10 cellular contexts compared by ENCODE assay signal in genomic region chr2:10720983-10721343, GRCh38. TPM values are rescaled to one million over a fixed set of nuclear protein-coding genes. Genes with fewer than 3 reads are reported as not detected.
A peak's percentile ranks its signal among the peaks of the same experiment; 100 is the strongest.
DNase-seq lines count a peak whose midpoint lies in the region; ATAC-seq and TF ChIP-seq lines count a peak whose summit lies in the region.
"Had no signal": no experiment of that assay in that cellular context is flagged by ENCODE, and none has a peak within 500 bp of the region (broad histone marks: within the 10 kb centered on the region; RNA-seq: fewer than 3 reads in every experiment).

No MANE protein-coding gene starts in this region.

- H3K9me3 ChIP-seq in left ventricle myocardium inferior (replicated peaks) (no peaks in the 10 kb centered on the region), right atrium auricular region (no peaks in the 10 kb centered on the region), Panc1 (ENCODE audit: control insufficient read depth, insufficient read depth, low read depth, low read length) (no peaks in the 10 kb centered on the region)

- H3K27me3 ChIP-seq in left ventricle myocardium inferior (ENCODE audit: low read depth) (peaks cover 77% of the 10 kb centered on the region), right atrium auricular region (peaks cover 15 to 24% of the 10 kb centered on the region in 2 donors), Panc1 (ENCODE audit: control insufficient read depth, insufficient read depth, low read length) (peaks cover 29% of the 10 kb centered on the region)

- H3K4me1 ChIP-seq in left ventricle myocardium inferior (peaks cover 15% of the 10 kb centered on the region), right atrium auricular region (peaks cover 0 to 20% of the 10 kb centered on the region in 2 donors), Panc1 (ENCODE audit: control insufficient read depth, insufficient read depth, low read length) (peaks cover 5% of the 10 kb centered on the region)

- BruUV-seq in Panc1 (replicated peaks; lab: Mats Ljungman, UMichigan) = no TSS peak

- H3K4me3 ChIP-seq in left ventricle myocardium inferior (peak overlapping the region; percentile 64), right atrium auricular region (peak overlapping the region in 1 of 2 donors; percentile 51), Panc1 (ENCODE audit: low read depth in 2 of 2, low read length in 2 of 2) (peak overlapping the region; percentile 31 to 38)

- POLR2A ChIA-PET in Panc1 (lab: Charles Lee) = no interaction called here

- ATAC-seq in Panc1 (no peak), GM21367 (IDR thresholded peaks at IDR 0.05; ENCODE audit: unreplicated experiment) (no peak)

- TF ChIP-seq CTCF in left ventricle myocardium inferior (IDR thresholded peaks at IDR 0.05; ENCODE audit: borderline replicate concordance) (no peak), right atrium auricular region (IDR thresholded peaks at IDR 0.05) (no peak), Panc1 (IDR thresholded peaks at IDR 0.05) (no peak)

- in situ Hi-C loops in Panc1 (cut with HindIII; ENCODE audit: low pct_unique_long_range_greater_than_20kb, low sequenced_read_pairs) = no loop called here

- CTCF ChIA-PET in Panc1 (lab: Charles Lee) = interaction anchor here (0.5 kb wide), 1 partner anchor 85 kb away, joined by 5 read pairs; no protein-coding TSS in a partner anchor

- DNase-seq in left ventricle myocardium inferior = no peak
- no peak for DNase-seq in right atrium auricular region (ENCODE audit: low spot score)
- no peak for DNase-seq in Panc1 (ENCODE audit: low read depth, low spot score)
- DNase-seq in left kidney (ENCODE audit: low read depth, low spot score) = peak; percentile 26
- no peak for DNase-seq in activated CD8-positive, alpha-beta memory T cell treated with anti-CD3 and anti-CD28 coated beads, Interleukin-2, amount 50 U/mL, for 48 hours
- DNase-seq in NCI-H1694 treated with DMSO at 0.1 percent for 48 hours (lab: John Stamatoyannopoulos, UW) = no peak
- DNase-seq in occipital lobe (lab: John Stamatoyannopoulos, UW) = no peak
- DNase-seq: NCI-H2227 treated with DMSO at 0.1 percent for 48 hours had no signal

- H3K36me3 ChIP-seq in left ventricle myocardium inferior (no peaks in the 10 kb centered on the region), right atrium auricular region (no peaks in the 10 kb centered on the region), Panc1 (ENCODE audit: control insufficient read depth, insufficient read depth, low read length) (no peaks in the 10 kb centered on the region)

- intact Hi-C loops in left ventricle myocardium inferior (cut with micrococcal nuclease) = no loop called here
- intact Hi-C loops in Panc1 (cut with micrococcal nuclease; ENCODE audit: unreplicated experiment) = no loop called here

- H3K27ac ChIP-seq in left ventricle myocardium inferior (replicated peaks) (no peak overlapping the region), right atrium auricular region (no peak overlapping the region), Panc1 (ENCODE audit: low read length) (no peak overlapping the region)
- H3K27ac ChIP-seq: epithelial cell of prostate had no signal

RNA-seq across cellular contexts. Expression of gene ATP6V1C2, which starts 0.5 kb away (rescaled TPM):
- total RNA-seq in left ventricle myocardium inferior (0.69 TPM), right atrium auricular region (under 1 TPM; 0.12 to 0.44 TPM), Panc1 (2021; ENCODE audit: unreplicated experiment) (0.54 TPM), occipital lobe (0.16 TPM)
- polyA plus RNA-seq in Panc1 (2012; ENCODE audit: insufficient read length) = 0.40 TPM

RNA-seq across cellular contexts. Expression of gene NOL10, which starts 31.2 kb away (rescaled TPM):
- total RNA-seq in left ventricle myocardium inferior = 17.2 TPM
- 10 to 100 TPM; 15.3 to 17.3 TPM for total RNA-seq in right atrium auricular region
- 37.7 TPM for total RNA-seq in Panc1 (2021; ENCODE audit: unreplicated experiment)
- 21.5 TPM for polyA plus RNA-seq in Panc1 (2012; ENCODE audit: insufficient read length)
- 48.4 TPM for total RNA-seq in occipital lobe
